ENCODE assay signal across 8 cellular contexts in genomic region chr17:28684963-28685362, GRCh38. TPM values are rescaled to one million over a fixed set of nuclear protein-coding genes. Genes with fewer than 3 reads are reported as not detected.
DNase-seq lines count a peak whose midpoint lies in the region; ATAC-seq and TF ChIP-seq lines count a peak whose summit lies in the region.

No MANE protein-coding gene starts in this region.

- H3K36me3 ChIP-seq in muscle layer of colon (ENCODE audit: insufficient read depth, low read length) (peaks cover 89% of the 10 kb centered on the region), gastroesophageal sphincter (peaks cover 9 to 100% of the 10 kb centered on the region in 2 donors), spleen (peaks cover 33 to 100% (median 100%) of the 10 kb centered on the region in 6 donors)

- H3K9ac ChIP-seq in muscle layer of colon (ENCODE audit: low read length), result peak overlapping the region; percentile 20

- H3K4me1 ChIP-seq in muscle layer of colon (ENCODE audit: insufficient read depth, low read length), result no peaks in the 10 kb centered on the region
- H3K4me1 ChIP-seq in gastroesophageal sphincter, result no peaks in the 10 kb centered on the region
- H3K4me1 ChIP-seq in spleen, result no peaks in the 10 kb centered on the region

- no peaks in the 10 kb centered on the region for H3K9me3 Mint-ChIP-seq in activated T-helper 17 cell treated with anti-CD3 and anti-CD28 coated beads, Interleukin-2, amount 50 U/mL, for 72 hours
- H3K9me3 Mint-ChIP-seq in activated CD8-positive, alpha-beta T cell treated with anti-CD3 and anti-CD28 coated beads, Interleukin-2, amount 10 ng/mL, durations not matched to agents 7 days and 5 days (ENCODE audit: insufficient read depth), result no peaks in the 10 kb centered on the region

- ATAC-seq in activated T-helper 17 cell treated with anti-CD3 and anti-CD28 coated beads, Interleukin-2, amount 50 U/mL, for 72 hours (replicated peaks), result no peak
- ATAC-seq in gastroesophageal sphincter, result no peak
- no peak for ATAC-seq in activated CD8-positive, alpha-beta T cell treated with anti-CD3 and anti-CD28 coated beads, Interleukin-2, amount 10 ng/mL, durations not matched to agents 7 days and 5 days

- TF ChIP-seq POLR2A in gastroesophageal sphincter (IDR thresholded peaks at IDR 0.05) (no peak), spleen (IDR thresholded peaks at IDR 0.05) (no peak)

- H3K4me1 Mint-ChIP-seq in activated T-helper 17 cell treated with anti-CD3 and anti-CD28 coated beads, Interleukin-2, amount 50 U/mL, for 72 hours, result no peaks in the 10 kb centered on the region
- H3K4me1 Mint-ChIP-seq in activated CD8-positive, alpha-beta T cell treated with anti-CD3 and anti-CD28 coated beads, Interleukin-2, amount 10 ng/mL, durations not matched to agents 7 days and 5 days (ENCODE audit: low read depth), result no peaks in the 10 kb centered on the region

- H3K36me3 Mint-ChIP-seq in activated T-helper 17 cell treated with anti-CD3 and anti-CD28 coated beads, Interleukin-2, amount 50 U/mL, for 72 hours (ENCODE audit: low read depth), result peaks cover 100% of the 10 kb centered on the region
- peaks cover 72% of the 10 kb centered on the region for H3K36me3 Mint-ChIP-seq in activated CD8-positive, alpha-beta T cell treated with anti-CD3 and anti-CD28 coated beads, Interleukin-2, amount 10 ng/mL, durations not matched to agents 7 days and 5 days (ENCODE audit: low read depth)

- no peak overlapping the region for H3K27ac Mint-ChIP-seq in activated T-helper 17 cell treated with anti-CD3 and anti-CD28 coated beads, Interleukin-2, amount 50 U/mL, for 72 hours
- H3K27ac Mint-ChIP-seq in activated CD8-positive, alpha-beta T cell treated with anti-CD3 and anti-CD28 coated beads, Interleukin-2, amount 10 ng/mL, durations not matched to agents 7 days and 5 days, result no peak overlapping the region

- no peak overlapping the region for H3K4me3 Mint-ChIP-seq in activated T-helper 17 cell treated with anti-CD3 and anti-CD28 coated beads, Interleukin-2, amount 50 U/mL, for 72 hours
- no peak overlapping the region for H3K4me3 Mint-ChIP-seq in activated CD8-positive, alpha-beta T cell treated with anti-CD3 and anti-CD28 coated beads, Interleukin-2, amount 10 ng/mL, durations not matched to agents 7 days and 5 days

- no peaks in the 10 kb centered on the region for H3K27me3 ChIP-seq in muscle layer of colon (ENCODE audit: control insufficient read depth in 1 of 2, insufficient read depth in 2 of 2, low read length in 2 of 2)
- no peaks in the 10 kb centered on the region for H3K27me3 ChIP-seq in gastroesophageal sphincter
- H3K27me3 ChIP-seq in spleen (replicated peaks in 1 of 7), result no peaks in the 10 kb centered on the region

- intact Hi-C loops in spleen (cut with DNase I; ENCODE audit: low total_unique reads), result no loop called here

- no peak overlapping the region for H3K4me3 ChIP-seq in muscle layer of colon (ENCODE audit: low read depth in 1 of 2, low read length in 2 of 2)
- no peak overlapping the region for H3K4me3 ChIP-seq in gastroesophageal sphincter
- H3K4me3 ChIP-seq in spleen, result no peak overlapping the region

- DNase-seq in DMS 273 (lab: John Stamatoyannopoulos, UW; ENCODE audit: unreplicated experiment), result peak; percentile 86
- peak; percentile 72 for DNase-seq in NCI-H2171 (lab: John Stamatoyannopoulos, UW)
- peak; percentile 35 for DNase-seq in cerebellum (ENCODE audit: low spot score)
- DNase-seq in activated CD8-positive, alpha-beta T cell treated with anti-CD3 and anti-CD28 coated beads, Interleukin-2, amount 10 ng/mL, durations not matched to agents 7 days and 5 days, result no peak
- no peak for DNase-seq in spleen

- TF ChIP-seq EP300 in gastroesophageal sphincter (IDR thresholded peaks at IDR 0.05), result no peak

- CTCF ChIA-PET in activated CD8-positive, alpha-beta T cell treated with anti-CD3 and anti-CD28 coated beads, Interleukin-2, amount 10 ng/mL, durations not matched to agents 7 days and 5 days (lab: Charles Lee), result no interaction called here

- no peak overlapping the region for H3K27ac ChIP-seq in muscle layer of colon (ENCODE audit: low read depth, low read length)
- H3K27ac ChIP-seq in gastroesophageal sphincter, result no peak overlapping the region
- no peak overlapping the region for H3K27ac ChIP-seq in spleen

- TF ChIP-seq CTCF in gastroesophageal sphincter (IDR thresholded peaks at IDR 0.05) (no peak), spleen (IDR thresholded peaks at IDR 0.05 in 8 of 11, conservative IDR thresholded peaks at IDR 0.05 in 3 of 11) (peak in 2 of 11 experiments; percentile 10 to 31)

- POLR2A ChIA-PET in activated CD8-positive, alpha-beta T cell treated with anti-CD3 and anti-CD28 coated beads, Interleukin-2, amount 10 ng/mL, durations not matched to agents 7 days and 5 days (lab: Charles Lee), result interaction anchor here (0.7 kb wide), 1 partner anchor 35 kb away, joined by 3 read pairs; no protein-coding TSS in a partner anchor

- 10 to 38% methylated on average over 1 to 3 of the region's 3 CpGs for WGBS in gastroesophageal sphincter (ENCODE audit: low coverage in 1 of 2), 2 donors
- 70 to 78% (median 72%) methylated on average over 3 of the region's 3 CpGs for WGBS in spleen, 5 donors

- no peaks in the 10 kb centered on the region for H3K27me3 Mint-ChIP-seq in activated T-helper 17 cell treated with anti-CD3 and anti-CD28 coated beads, Interleukin-2, amount 50 U/mL, for 72 hours
- H3K27me3 Mint-ChIP-seq in activated CD8-positive, alpha-beta T cell treated with anti-CD3 and anti-CD28 coated beads, Interleukin-2, amount 10 ng/mL, durations not matched to agents 7 days and 5 days (ENCODE audit: low read depth), result no peaks in the 10 kb centered on the region

- no peaks in the 10 kb centered on the region for H3K9me3 ChIP-seq in muscle layer of colon (ENCODE audit: low read length)
- no peaks in the 10 kb centered on the region for H3K9me3 ChIP-seq in gastroesophageal sphincter
- no peaks in the 10 kb centered on the region for H3K9me3 ChIP-seq in spleen

RNA-seq across cellular contexts. Expression of gene SUPT6H, which starts 23.0 kb away (rescaled TPM):
- 47.2 TPM for total RNA-seq in cerebellum
- total RNA-seq in activated T-helper 17 cell treated with anti-CD3 and anti-CD28 coated beads, Interleukin-2, amount 50 U/mL, for 72 hours, result 10 to 100 TPM; 80.2 to 89.1 TPM
- total RNA-seq in gastroesophageal sphincter, result 10 to 100 TPM; 48.7 to 87.3 (median 71.9) TPM
- 10 to 100 TPM; 69.4 to 72.8 TPM for total RNA-seq in activated CD8-positive, alpha-beta T cell treated with anti-CD3 and anti-CD28 coated beads, Interleukin-2, amount 10 ng/mL, durations not matched to agents 7 days and 5 days
- 10 to 100 TPM; 68.5 to 91.2 (median 78.7) TPM for total RNA-seq in spleen
- polyA plus RNA-seq in spleen, result 10 to 100 TPM; 11.6 to 29.7 (median 24.0) TPM

RNA-seq across cellular contexts. Expression of gene SDF2, which starts 23.3 kb away (rescaled TPM):
- total RNA-seq in cerebellum, result 26.9 TPM
- 10 to 100 TPM; 48.3 to 48.6 TPM for total RNA-seq in activated T-helper 17 cell treated with anti-CD3 and anti-CD28 coated beads, Interleukin-2, amount 50 U/mL, for 72 hours
- total RNA-seq in gastroesophageal sphincter, result 10 to 100 TPM; 29.5 to 43.2 (median 36.1) TPM
- total RNA-seq in activated CD8-positive, alpha-beta T cell treated with anti-CD3 and anti-CD28 coated beads, Interleukin-2, amount 10 ng/mL, durations not matched to agents 7 days and 5 days, result 10 to 100 TPM; 51.7 to 54.5 TPM
- total RNA-seq in spleen, result 10 to 100 TPM; 43.1 to 54.5 (median 48.7) TPM
- 10 to 100 TPM; 28.7 to 38.3 (median 35.2) TPM for polyA plus RNA-seq in spleen

RNA-seq across cellular contexts. Expression of gene PROCA1, which starts 26.7 kb away (rescaled TPM):
- total RNA-seq in cerebellum (6.1 TPM), gastroesophageal sphincter (1 to 10 TPM in 2 of 4 donors, under 1 TPM in 1, not detected in 1; 0.40 to 1.9 (median 1.1) TPM), spleen (1 to 10 TPM; 4.3 to 8.5 (median 6.6) TPM)
- total RNA-seq in activated T-helper 17 cell treated with anti-CD3 and anti-CD28 coated beads, Interleukin-2, amount 50 U/mL, for 72 hours, result 10 to 100 TPM in 1 of 2 donors, 1 to 10 TPM in 1; 4.4 to 12.4 TPM
- 1 to 10 TPM; 5.3 to 6.1 TPM for total RNA-seq in activated CD8-positive, alpha-beta T cell treated with anti-CD3 and anti-CD28 coated beads, Interleukin-2, amount 10 ng/mL, durations not matched to agents 7 days and 5 days
- polyA plus RNA-seq in spleen, result 10 to 100 TPM in 2 of 3 donors, 1 to 10 TPM in 1; 6.0 to 14.5 (median 12.8) TPM

RNA-seq across cellular contexts. Expression of gene RAB34, which starts 32.7 kb away (rescaled TPM):
- total RNA-seq in cerebellum (17.4 TPM), gastroesophageal sphincter (100 to 1,000 TPM; 185 to 219 (median 196) TPM), spleen (100 to 1,000 TPM in 1 of 7 donors, 10 to 100 TPM in 6; 31.4 to 111 (median 49.4) TPM)
- 10 to 100 TPM in 1 of 2 donors, 1 to 10 TPM in 1; 4.1 to 22.4 TPM for total RNA-seq in activated T-helper 17 cell treated with anti-CD3 and anti-CD28 coated beads, Interleukin-2, amount 50 U/mL, for 72 hours
- total RNA-seq in activated CD8-positive, alpha-beta T cell treated with anti-CD3 and anti-CD28 coated beads, Interleukin-2, amount 10 ng/mL, durations not matched to agents 7 days and 5 days, result 10 to 100 TPM in 1 of 2 experiments, 1 to 10 TPM in 1; 10.0 to 12.7 TPM
- polyA plus RNA-seq in spleen, result 10 to 100 TPM; 45.6 to 59.5 (median 56.6) TPM

RNA-seq across cellular contexts. Expression of gene RPL23A, which starts 34.8 kb away (rescaled TPM):
- total RNA-seq in cerebellum, result 170 TPM
- 1,000 to 10,000 TPM; 2,238 to 2,546 TPM for total RNA-seq in activated T-helper 17 cell treated with anti-CD3 and anti-CD28 coated beads, Interleukin-2, amount 50 U/mL, for 72 hours
- 100 to 1,000 TPM; 317 to 834 (median 683) TPM for total RNA-seq in gastroesophageal sphincter
- 1,000 to 10,000 TPM; 1,988 to 2,040 TPM for total RNA-seq in activated CD8-positive, alpha-beta T cell treated with anti-CD3 and anti-CD28 coated beads, Interleukin-2, amount 10 ng/mL, durations not matched to agents 7 days and 5 days
- 1,000 to 10,000 TPM in 4 of 7 donors, 100 to 1,000 TPM in 3; 571 to 2,010 (median 1,472) TPM for total RNA-seq in spleen
- 1,000 to 10,000 TPM; 2,562 to 3,144 (median 3,044) TPM for polyA plus RNA-seq in spleen

Comparison
In these comparisons a context has a peak if more than half of its experiments do, and no peak if none do; other contexts are left out.
1. DNase-seq: peak in DMS 273 (single experiment), NCI-H2171 (single experiment) and cerebellum (single experiment); none in activated CD8-positive, alpha-beta T cell treated with anti-CD3 and anti-CD28 coated beads, Interleukin-2, amount 10 ng/mL, durations not matched to agents 7 days and 5 days (single experiment) and spleen (single experiment).